In the genomic region with DNA sequence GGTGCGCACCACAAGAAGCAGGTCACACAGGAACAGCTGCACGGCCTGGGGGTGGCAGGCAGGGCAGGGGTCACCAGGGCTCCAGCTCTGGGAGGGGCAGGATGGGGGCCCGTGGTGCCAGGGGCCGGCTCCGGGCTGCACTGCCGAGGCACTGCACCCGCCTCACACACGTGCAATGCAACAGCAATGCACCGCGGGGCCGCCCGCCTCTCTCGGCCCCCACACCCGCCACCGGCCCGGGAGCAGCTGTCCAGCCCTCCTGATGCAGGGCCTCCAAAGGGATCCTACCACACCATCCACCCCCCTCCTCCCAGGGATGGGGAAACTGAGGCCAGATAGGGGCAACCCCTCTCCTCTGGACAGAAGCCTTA, we compare ENCODE assay signal across 26 cellular contexts.
"Had no signal": no experiment of that assay in that cellular context is flagged by ENCODE, and none has a peak within 500 bp of the region (broad histone marks: within the 10 kb centered on the region; RNA-seq: fewer than 3 reads in every experiment).

No MANE protein-coding gene starts in this region.

- H3K9me3 ChIP-seq: neutrophil, ovary, psoas muscle, right atrium auricular region, testis, uterus had no signal

- H3K4me1 ChIP-seq: foreskin keratinocyte had no signal

- H3K27ac Mint-ChIP-seq: activated CD4-positive, alpha-beta memory T cell treated with anti-CD3 and anti-CD28 coated beads, Interleukin-2, amount 10 ng/mL, durations not matched to agents 7 days and 5 days; activated CD4-positive, alpha-beta T cell treated with anti-CD3 and anti-CD28 coated beads, Interleukin-2, amount 10 ng/mL, durations not matched to agents 24 days and 14 days; activated naive CD8-positive, alpha-beta T cell treated with anti-CD3 and anti-CD28 coated beads, Interleukin-2, amount 50 U/mL, for 24 hours; activated T-cell treated with anti-CD3 and anti-CD28 coated beads, Interleukin-2, amount 50 U/mL, for 72 hours; dendritic cell treated with granulocyte-macrophage colony-stimulating factor and Interleukin-4, amounts not matched to agents 40 ng/mL and 50 ng/mL, for 4 days; mesothelial cell of epicardium had no signal

- H3K4me3 ChIP-seq: lung, ovary, psoas muscle, right atrium auricular region, testis, uterus had no signal

- H3K36me3 ChIP-seq: ovary, uterus had no signal

- H3K4me3 Mint-ChIP-seq: activated CD4-positive, alpha-beta memory T cell treated with anti-CD3 and anti-CD28 coated beads, Interleukin-2, amount 10 ng/mL, durations not matched to agents 7 days and 5 days; activated CD4-positive, alpha-beta T cell treated with anti-CD3 and anti-CD28 coated beads, Interleukin-2, amount 10 ng/mL, durations not matched to agents 24 days and 14 days; activated naive CD4-positive, alpha-beta T cell treated with anti-CD3 and anti-CD28 coated beads, Interleukin-2, amount 10 ng/mL, durations not matched to agents 7 days and 5 days; activated naive CD8-positive, alpha-beta T cell treated with anti-CD3 and anti-CD28 coated beads, Interleukin-2, amount 50 U/mL, for 24 hours; activated T-cell treated with anti-CD3 and anti-CD28 coated beads, Interleukin-2, amount 50 U/mL, for 72 hours; brain; dendritic cell treated with granulocyte-macrophage colony-stimulating factor and Interleukin-4, amounts not matched to agents 40 ng/mL and 50 ng/mL, for 4 days; mesothelial cell of epicardium; naive thymus-derived CD8-positive, alpha-beta T cell; stimulated activated naive CD8-positive, alpha-beta T cell treated with anti-CD3 and anti-CD28 coated beads, Interleukin-15, amount 100 ng/mL, for 72 hours had no signal

- H3K27me3 ChIP-seq: foreskin keratinocyte, neutrophil, ovary, right atrium auricular region, testis, uterus had no signal

- H3K27me3 Mint-ChIP-seq: activated CD4-positive, alpha-beta memory T cell treated with anti-CD3 and anti-CD28 coated beads, Interleukin-2, amount 10 ng/mL, durations not matched to agents 7 days and 5 days; activated CD4-positive, alpha-beta T cell treated with anti-CD3 and anti-CD28 coated beads, Interleukin-2, amount 10 ng/mL, durations not matched to agents 24 days and 14 days; activated naive CD4-positive, alpha-beta T cell treated with anti-CD3 and anti-CD28 coated beads, Interleukin-2, amount 10 ng/mL, durations not matched to agents 7 days and 5 days; activated naive CD8-positive, alpha-beta T cell treated with anti-CD3 and anti-CD28 coated beads, Interleukin-2, amount 50 U/mL, for 24 hours; brain; dendritic cell treated with granulocyte-macrophage colony-stimulating factor and Interleukin-4, amounts not matched to agents 40 ng/mL and 50 ng/mL, for 4 days; naive thymus-derived CD8-positive, alpha-beta T cell; stimulated activated naive CD8-positive, alpha-beta T cell treated with anti-CD3 and anti-CD28 coated beads, Interleukin-15, amount 100 ng/mL, for 72 hours; T-helper 17 cell had no signal

- DNase-seq: activated CD4-positive, alpha-beta memory T cell treated with anti-CD3 and anti-CD28 coated beads, Interleukin-2, amount 10 ng/mL, durations not matched to agents 7 days and 5 days; activated CD4-positive, alpha-beta T cell treated with anti-CD3 and anti-CD28 coated beads, Interleukin-2, amount 10 ng/mL, durations not matched to agents 24 days and 14 days; activated effector memory CD4-positive, alpha-beta T cell treated with anti-CD3 and anti-CD28 coated beads, Interleukin-2, amount 50 U/mL, for 16 hours; activated naive CD4-positive, alpha-beta T cell treated with anti-CD3 and anti-CD28 coated beads, Interleukin-2, amount 10 ng/mL, durations not matched to agents 7 days and 5 days; activated naive CD8-positive, alpha-beta T cell treated with anti-CD3 and anti-CD28 coated beads, Interleukin-2, amount 50 U/mL, for 24 hours; activated T-cell treated with anti-CD3 and anti-CD28 coated beads, Interleukin-2, amount 50 U/mL, for 72 hours; aorta; effector CD8-positive, alpha-beta T cell; erythroblast; foreskin keratinocyte; kidney; naive thymus-derived CD8-positive, alpha-beta T cell; ovary; stimulated activated CD4-positive, alpha-beta T cell treated with anti-CD3 and anti-CD28 coated beads, Interleukin-12 subunit alpha, Interleukin-12 subunit beta, amount 100 ng/mL, for 4 hours; stimulated activated naive CD8-positive, alpha-beta T cell treated with anti-CD3 and anti-CD28 coated beads, Interleukin-15, amount 100 ng/mL, for 72 hours; T-helper 17 cell; testis; trophoblast cell; uterus had no signal

- H3K27ac ChIP-seq: foreskin keratinocyte, neutrophil, testis had no signal

- H3K9me3 Mint-ChIP-seq: activated CD4-positive, alpha-beta memory T cell treated with anti-CD3 and anti-CD28 coated beads, Interleukin-2, amount 10 ng/mL, durations not matched to agents 7 days and 5 days; activated CD4-positive, alpha-beta T cell treated with anti-CD3 and anti-CD28 coated beads, Interleukin-2, amount 10 ng/mL, durations not matched to agents 24 days and 14 days; activated naive CD4-positive, alpha-beta T cell treated with anti-CD3 and anti-CD28 coated beads, Interleukin-2, amount 10 ng/mL, durations not matched to agents 7 days and 5 days; activated naive CD8-positive, alpha-beta T cell treated with anti-CD3 and anti-CD28 coated beads, Interleukin-2, amount 50 U/mL, for 24 hours; activated T-cell treated with anti-CD3 and anti-CD28 coated beads, Interleukin-2, amount 50 U/mL, for 72 hours; brain; dendritic cell treated with granulocyte-macrophage colony-stimulating factor and Interleukin-4, amounts not matched to agents 40 ng/mL and 50 ng/mL, for 4 days; mesothelial cell of epicardium; naive thymus-derived CD8-positive, alpha-beta T cell; stimulated activated naive CD8-positive, alpha-beta T cell treated with anti-CD3 and anti-CD28 coated beads, Interleukin-15, amount 100 ng/mL, for 72 hours had no signal
